In genomic region chr12:19461986-19462385, GRCh38 we compare ENCODE assay signal across 1 cellular context.
TF ChIP-seq lines count a peak whose summit lies in the region.

No MANE protein-coding gene starts in this region.

TF ChIP-seq in K562, 482 proteins besides CTCF, POLR2A, EP300 and RAD21:
- TF ChIP-seq HDAC1 (IDR thresholded peaks at IDR 0.05) (0 out of 4 replicates have a peak, but pooled peaks of 1 of the 2 experiments have one; percentile 10), EGR1 (conservative IDR thresholded peaks at IDR 0.05) (peak; percentile 51; the same call in 1 of the 2 replicates), SPI1 (IDR thresholded peaks at IDR 0.05; ENCODE audit: borderline replicate concordance, low read depth, low read length) (no peak), TEAD4 (IDR thresholded peaks at IDR 0.05; ENCODE audit: low read length) (no peak), TEAD4 (CRISPR knock-in tag; IDR thresholded peaks at IDR 0.05; ENCODE audit: borderline replicate concordance) (no peak), THAP7 (CRISPR knock-in tag; IDR thresholded peaks at IDR 0.05) (no peak), POLR3G (IDR thresholded peaks at IDR 0.05; ENCODE audit: extremely low read depth, insufficient read length, insufficient replicate concordance) (no peak), RCOR1 (IDR thresholded peaks at IDR 0.05; ENCODE audit: borderline replicate concordance in 1 of 2, low read depth in 2 of 2, low read length in 2 of 2) (peak in 1 of 2 experiments; percentile 43; a peak in 1 of 4 replicates), CBFA2T3 (IDR thresholded peaks at IDR 0.05) (0 out of 2 replicates have a peak, but pooled peaks have one; percentile 32), KDM1A (IDR thresholded peaks at IDR 0.05) (peak; percentile 86 to 88), FOXJ3 (CRISPR knock-in tag; IDR thresholded peaks at IDR 0.05) (no peak), FOXA3 (CRISPR knock-in tag; conservative IDR thresholded peaks at IDR 0.05 in 1 of 2, IDR thresholded peaks at IDR 0.05 in 1 of 2) (no peak)
